ENCODE assay signal across 8 cellular contexts in the genomic region with DNA sequence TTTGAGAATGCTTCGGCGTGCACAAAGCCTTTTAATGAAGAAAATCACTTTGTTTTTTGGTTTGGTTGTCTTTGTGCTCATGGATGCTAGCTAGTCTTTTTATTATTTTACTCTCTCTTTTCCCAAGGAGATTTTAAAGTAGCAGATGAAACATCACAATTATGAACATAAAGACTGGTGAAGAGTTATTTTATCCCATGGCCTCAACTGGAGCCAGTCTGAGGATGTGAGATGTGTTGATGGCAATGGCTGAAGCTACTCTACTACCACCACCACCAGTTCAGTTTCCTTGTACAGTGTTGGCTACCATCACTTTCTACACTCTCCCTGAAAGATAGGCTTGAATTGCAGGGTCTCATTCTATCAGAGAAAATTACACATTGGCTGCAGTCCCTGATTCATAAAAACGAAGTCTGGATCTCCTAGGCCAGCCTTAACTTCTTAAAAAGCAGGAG. TPM values are rescaled to one million over a fixed set of nuclear protein-coding genes. Genes with fewer than 3 reads are reported as not detected.
DNase-seq lines count a peak whose midpoint lies in the region; ATAC-seq and TF ChIP-seq lines count a peak whose summit lies in the region.

No MANE protein-coding gene starts in this region.

- peak overlapping the region; percentile 8 to 53 for H3K9ac ChIP-seq in liver (ENCODE audit: low read depth in 1 of 2, low read length in 2 of 2)

- TF ChIP-seq RAD21 in liver (IDR thresholded peaks at IDR 0.05), result no peak

- intact Hi-C loops in adrenal gland (cut with DNase I), result no loop called here

- no peak for TF ChIP-seq POLR2A in adrenal gland (IDR thresholded peaks at IDR 0.05)
- no peak for TF ChIP-seq POLR2A in tibial nerve (IDR thresholded peaks at IDR 0.05)

- TF ChIP-seq CTCF in adrenal gland (IDR thresholded peaks at IDR 0.05), result no peak
- no peak for TF ChIP-seq CTCF in liver (IDR thresholded peaks at IDR 0.05; ENCODE audit: low read depth, low read length, missing input control)
- TF ChIP-seq CTCF in tibial nerve (IDR thresholded peaks at IDR 0.05), result no peak

- no peak for DNase-seq in activated naive CD4-positive, alpha-beta T cell treated with anti-CD3 and anti-CD28 coated beads, Interleukin-2, amount 10 ng/mL, durations not matched to agents 7 days and 5 days
- DNase-seq in activated naive CD4-positive, alpha-beta T cell treated with anti-CD3 and anti-CD28 coated beads, Interleukin-2, amount 50 U/mL, for 72 hours (ENCODE audit: low spot score in 2 of 2), result no peak
- DNase-seq in adrenal gland, result no peak
- DNase-seq in tibial nerve (ENCODE audit: low spot score in 2 of 2), result no peak

- CTCF ChIA-PET in activated naive CD4-positive, alpha-beta T cell treated with anti-CD3 and anti-CD28 coated beads, Interleukin-2, amount 10 ng/mL, durations not matched to agents 7 days and 5 days (lab: Charles Lee), result interaction anchor here (1.6 kb wide), 1 partner anchor 221 kb away, joined by 4 read pairs; no protein-coding TSS in a partner anchor

- peak overlapping the region; percentile 91 for H3K4me3 Mint-ChIP-seq in activated naive CD4-positive, alpha-beta T cell treated with anti-CD3 and anti-CD28 coated beads, Interleukin-2, amount 10 ng/mL, durations not matched to agents 7 days and 5 days

- peaks cover 22 to 38% of the 10 kb centered on the region in 2 donors for H3K4me1 ChIP-seq in adrenal gland (replicated peaks in 1 of 2)
- peaks cover 0 to 16% (median 9%) of the 10 kb centered on the region in 4 donors for H3K4me1 ChIP-seq in liver (ENCODE audit: control insufficient read depth in 4 of 4, insufficient read depth in 4 of 4, low read length in 3 of 4)
- peaks cover 0 to 39% (median 27%) of the 10 kb centered on the region in 4 donors for H3K4me1 ChIP-seq in tibial nerve

- peak overlapping the region; percentile 76 for H3K27ac Mint-ChIP-seq in activated naive CD4-positive, alpha-beta T cell treated with anti-CD3 and anti-CD28 coated beads, Interleukin-2, amount 10 ng/mL, durations not matched to agents 7 days and 5 days
- H3K27ac Mint-ChIP-seq in activated naive CD4-positive, alpha-beta T cell treated with anti-CD3 and anti-CD28 coated beads, Interleukin-2, amount 50 U/mL, for 72 hours, result peak overlapping the region in 1 of 2 donors; percentile 98

- no peaks in the 10 kb centered on the region for H3K27me3 ChIP-seq in adrenal gland
- H3K27me3 ChIP-seq in liver (ENCODE audit: control insufficient read depth in 4 of 4, insufficient read depth in 4 of 4, low read length in 3 of 4), result no peaks in the 10 kb centered on the region
- no peaks in the 10 kb centered on the region for H3K27me3 ChIP-seq in tibial nerve

- H3K4me3 ChIP-seq in adrenal gland (peak overlapping the region in 2 of 4 donors; percentile 87 to 97), liver (ENCODE audit: low read depth in 1 of 3, low read length in 3 of 3) (peak overlapping the region; percentile 10 to 72 (median 26)), tibial nerve (peak overlapping the region in 3 of 4 donors; percentile 75 to 99 (median 92))

- H3K9me3 Mint-ChIP-seq in activated naive CD4-positive, alpha-beta T cell treated with anti-CD3 and anti-CD28 coated beads, Interleukin-2, amount 10 ng/mL, durations not matched to agents 7 days and 5 days, result no peaks in the 10 kb centered on the region
- no peaks in the 10 kb centered on the region for H3K9me3 Mint-ChIP-seq in activated naive CD4-positive, alpha-beta T cell treated with anti-CD3 and anti-CD28 coated beads, Interleukin-2, amount 50 U/mL, for 72 hours

- TF ChIP-seq EP300 in tibial nerve (IDR thresholded peaks at IDR 0.05), result no peak

- peaks cover 21% of the 10 kb centered on the region for H3K36me3 Mint-ChIP-seq in activated naive CD4-positive, alpha-beta T cell treated with anti-CD3 and anti-CD28 coated beads, Interleukin-2, amount 10 ng/mL, durations not matched to agents 7 days and 5 days
- H3K36me3 Mint-ChIP-seq in activated naive CD4-positive, alpha-beta T cell treated with anti-CD3 and anti-CD28 coated beads, Interleukin-2, amount 50 U/mL, for 72 hours, result peaks cover 19 to 32% of the 10 kb centered on the region in 2 donors

- H3K36me3 ChIP-seq in adrenal gland (replicated peaks in 1 of 2) (no peaks in the 10 kb centered on the region), liver (ENCODE audit: control insufficient read depth in 4 of 4, insufficient read depth in 3 of 4, low read depth in 1 of 4, low read length in 3 of 4) (no peaks in the 10 kb centered on the region), tibial nerve (no peaks in the 10 kb centered on the region)

- peaks cover 43% of the 10 kb centered on the region for H3K4me1 Mint-ChIP-seq in activated naive CD4-positive, alpha-beta T cell treated with anti-CD3 and anti-CD28 coated beads, Interleukin-2, amount 10 ng/mL, durations not matched to agents 7 days and 5 days

- H3K9me3 ChIP-seq in adrenal gland (replicated peaks in 1 of 3) (no peaks in the 10 kb centered on the region), liver (ENCODE audit: control insufficient read depth in 4 of 4, low read length in 3 of 4) (no peaks in the 10 kb centered on the region), tibial nerve (no peaks in the 10 kb centered on the region)

- H3K27me3 Mint-ChIP-seq in activated naive CD4-positive, alpha-beta T cell treated with anti-CD3 and anti-CD28 coated beads, Interleukin-2, amount 10 ng/mL, durations not matched to agents 7 days and 5 days, result peaks cover 7% of the 10 kb centered on the region

- 29 to 32% (median 30%) methylated on average over 3 of the region's 3 CpGs for WGBS in adrenal gland, 4 donors
- WGBS in liver, result 33% methylated on average over 3 of the region's 3 CpGs
- 24 to 25% methylated on average over 3 of the region's 3 CpGs for WGBS in tibial nerve, 2 donors

- ATAC-seq in activated naive CD4-positive, alpha-beta T cell treated with anti-CD3 and anti-CD28 coated beads, Interleukin-2, amount 50 U/mL, for 72 hours, result no peak
- ATAC-seq in HG02970 (IDR thresholded peaks at IDR 0.05; ENCODE audit: low FRiP score, unreplicated experiment), result no peak
- no peak for ATAC-seq in GM21360 (IDR thresholded peaks at IDR 0.05; ENCODE audit: unreplicated experiment)
- ATAC-seq in GM18867 (IDR thresholded peaks at IDR 0.05; ENCODE audit: unreplicated experiment), result no peak

- H3K27ac ChIP-seq in adrenal gland (peak overlapping the region in 3 of 5 donors; percentile 20 to 100 (median 99)), liver (ENCODE audit: low read depth in 1 of 2, low read length in 2 of 2) (peak overlapping the region; percentile 15 to 65), tibial nerve (peak overlapping the region; percentile 87 to 100 (median 98))

TF ChIP-seq in liver, 16 proteins besides CTCF, POLR2A, EP300 and RAD21:
- TF ChIP-seq HNF4G (IDR thresholded peaks at IDR 0.05), result no peak
- no peak for TF ChIP-seq TAF1 (conservative IDR thresholded peaks at IDR 0.05)
- TF ChIP-seq RXRA (IDR thresholded peaks at IDR 0.05), result no peak
- no peak for TF ChIP-seq JUND (IDR thresholded peaks at IDR 0.05)
- TF ChIP-seq FOXA1 (IDR thresholded peaks at IDR 0.05), result no peak
- TF ChIP-seq GABPA (IDR thresholded peaks at IDR 0.05 in 1 of 2, conservative IDR thresholded peaks at IDR 0.05 in 1 of 2), result no peak

RNA-seq across cellular contexts. Expression of a gene that starts 0.5 kb away (rescaled TPM):
- 10 to 100 TPM; 55.8 to 79.4 TPM for total RNA-seq in activated naive CD4-positive, alpha-beta T cell treated with anti-CD3 and anti-CD28 coated beads, Interleukin-2, amount 50 U/mL, for 72 hours
- total RNA-seq in adrenal gland (10 to 100 TPM; 21.3 to 74.7 (median 54.1) TPM), liver (10 to 100 TPM; 20.5 to 53.2 TPM), tibial nerve (10 to 100 TPM; 38.1 to 57.0 (median 54.1) TPM)
- polyA plus RNA-seq in adrenal gland (10 to 100 TPM; 33.0 to 46.7 (median 39.5) TPM), liver (10 to 100 TPM in 1 of 2 donors, 1 to 10 TPM in 1; 7.3 to 11.4 TPM)

RNA-seq across cellular contexts. Expression of a gene that starts 33.7 kb away (rescaled TPM):
- not detected for total RNA-seq in activated naive CD4-positive, alpha-beta T cell treated with anti-CD3 and anti-CD28 coated beads, Interleukin-2, amount 50 U/mL, for 72 hours
- total RNA-seq in adrenal gland (1 to 10 TPM in 1 of 8 donors, under 1 TPM in 5, not detected in 2; 0.10 to 1.9 (median 0.28) TPM), liver (under 1 TPM in 1 of 2 donors, not detected in 1; 0.08 TPM), tibial nerve (not detected)
- polyA plus RNA-seq in adrenal gland (under 1 TPM; 0.24 to 0.79 (median 0.34) TPM), liver (under 1 TPM; 0.01 to 0.03 TPM)

Comparison
In these comparisons a context has a peak if more than half of its experiments do, and no peak if none do; other contexts are left out.
1. H3K27ac ChIP-seq: peak in every context shown above with its lines; median percentile 99 in adrenal gland; 98 in tibial nerve; 40 in liver.